In the genomic region with DNA sequence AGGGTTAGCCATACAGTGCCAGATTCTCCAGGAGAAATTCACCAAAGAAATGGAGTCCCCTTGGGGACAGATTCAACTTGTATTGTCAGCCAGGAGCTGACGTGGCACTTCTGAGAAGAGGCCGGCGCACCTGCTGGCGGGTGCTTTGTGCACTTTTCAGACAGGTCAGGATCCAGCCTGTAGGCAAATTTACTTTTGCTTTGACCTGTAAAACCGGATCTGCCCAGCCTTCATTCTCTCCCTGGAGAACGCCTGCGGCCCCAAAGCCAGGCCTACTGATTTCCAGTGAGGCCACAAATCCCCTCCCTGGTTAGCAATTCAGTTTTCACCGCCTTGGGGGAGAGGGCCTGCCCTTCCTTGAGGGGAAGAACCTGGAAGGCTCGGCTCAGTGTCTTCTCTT, we compare ENCODE assay signal across 9 cellular contexts. TPM values are rescaled to one million over a fixed set of nuclear protein-coding genes. Genes with fewer than 3 reads are reported as not detected.
DNase-seq lines count a peak whose midpoint lies in the region; ATAC-seq, FAIRE-seq and TF ChIP-seq lines count a peak whose summit lies in the region.
"Had no signal": no experiment of that assay in that cellular context is flagged by ENCODE, and none has a peak within 500 bp of the region (broad histone marks: within the 10 kb centered on the region; RNA-seq: fewer than 3 reads in every experiment).

No MANE protein-coding gene starts in this region.

- H3K4me3 ChIP-seq in mucosa of descending colon (no peak overlapping the region), GM23338 (no peak overlapping the region), lower leg skin (ENCODE audit: low read depth, poor library complexity, severe bottlenecking) (no peak overlapping the region)

- peaks cover 2% of the 10 kb centered on the region for H3K27me3 Mint-ChIP-seq in GM23338 (ENCODE audit: insufficient read depth, low read depth, poor library complexity)

- H3K4me3 Mint-ChIP-seq in GM23338: no peak overlapping the region
- H3K4me3 Mint-ChIP-seq: H9 had no signal

- H3K4me1 ChIP-seq in mucosa of descending colon (ENCODE audit: low read depth): peaks cover 17% of the 10 kb centered on the region
- H3K4me1 ChIP-seq in GM23338 (ENCODE audit: insufficient read depth): no peaks in the 10 kb centered on the region

- no peaks in the 10 kb centered on the region for H3K27me3 ChIP-seq in GM23338 (ENCODE audit: insufficient read depth)

- no peaks in the 10 kb centered on the region for H3F3A ChIP-seq in GM23338 (replicated peaks; ENCODE audit: low read depth)

- H2AFZ ChIP-seq in GM23338: no peak overlapping the region

- H3K27ac Mint-ChIP-seq in GM23338: no peak overlapping the region

- H4K20me1 ChIP-seq in GM23338 (replicated peaks; ENCODE audit: insufficient read depth): no peaks in the 10 kb centered on the region

- H3K27ac ChIP-seq in GM23338 (ENCODE audit: low read depth): no peak overlapping the region

- FAIRE-seq in GM18507 (lab: Jason Lieb, UNC): peak; percentile 90

- DNase-seq in GM18507 (ENCODE audit: extremely low spot score, insufficient read length, low read depth) (no peak), NCI-H748 (lab: John Stamatoyannopoulos, UW; ENCODE audit: unreplicated experiment) (peak; percentile 87), mucosa of descending colon (peak; percentile 81 to 85 (median 84)), GM23338 (ENCODE audit: low spot score) (no peak), lower leg skin (ENCODE audit: low spot score in 2 of 2) (no peak), inferior parietal cortex (ENCODE audit: extremely low spot score) (no peak)
- DNase-seq in activated effector memory CD4-positive, alpha-beta T cell treated with Interleukin-2 at 50 U/mL for 16 hours: no peak
- DNase-seq: H9 had no signal

- intact Hi-C loops in mucosa of descending colon (cut with DNase I, micrococcal nuclease): no loop called here
- intact Hi-C loops in lower leg skin (cut with DNase I; ENCODE audit: low total_unique reads): no loop called here

- H3K4me1 Mint-ChIP-seq in GM23338: peaks cover 3% of the 10 kb centered on the region; the same call in 2 of the 3 replicates

- no peaks in the 10 kb centered on the region for H3K9me2 ChIP-seq in GM23338 (ENCODE audit: insufficient read depth)

- TF ChIP-seq POLR2A in lower leg skin (IDR thresholded peaks at IDR 0.05): no peak

- ATAC-seq in HG02642 (IDR thresholded peaks at IDR 0.05; ENCODE audit: poor library complexity, unreplicated experiment): peak; percentile 70
- peak; percentile 76 for ATAC-seq in mucosa of descending colon
- no peak for ATAC-seq in GM23338

- WGBS in lower leg skin, 2 donors: 61% methylated on average over 9 of the region's 9 CpGs

- TF ChIP-seq CTCF in mucosa of descending colon (IDR thresholded peaks at IDR 0.05) (no peak), GM23338 (conservative IDR thresholded peaks at IDR 0.05; ENCODE audit: low read depth in 2 of 2) (no peak), lower leg skin (IDR thresholded peaks at IDR 0.05) (no peak)

- H3K9me3 Mint-ChIP-seq in GM23338: no peaks in the 10 kb centered on the region
- H3K9me3 Mint-ChIP-seq: H9 had no signal

- no peaks in the 10 kb centered on the region for H3K9me3 ChIP-seq in mucosa of descending colon

- peaks cover 3% of the 10 kb centered on the region; the same call in 1 of the 3 replicates for H3K36me3 Mint-ChIP-seq in GM23338 (ENCODE audit: low read depth)

- H3K36me3 ChIP-seq in mucosa of descending colon (ENCODE audit: low read depth) (no peaks in the 10 kb centered on the region), GM23338 (ENCODE audit: insufficient read depth) (0 out of 2 replicates have a peak, but pooled peaks cover 2% of the 10 kb centered on the region)

- no peaks in the 10 kb centered on the region for H3K79me2 ChIP-seq in GM23338 (replicated peaks; ENCODE audit: insufficient read depth)

- no peak overlapping the region for H3K4me2 ChIP-seq in GM23338

TF ChIP-seq in GM23338, 12 proteins besides CTCF, POLR2A, EP300 and RAD21:
- TF ChIP-seq POLR2AphosphoS5 (IDR thresholded peaks at IDR 0.05; ENCODE audit: low read depth) (no peak), ETS1 (IDR thresholded peaks at IDR 0.05) (no peak), NANOG (IDR thresholded peaks at IDR 0.05; ENCODE audit: borderline replicate concordance) (no peak), ZNF114 (CRISPR knock-in tag; IDR thresholded peaks at IDR 0.05) (no peak), ZNF331 (CRISPR knock-in tag; IDR thresholded peaks at IDR 0.05; ENCODE audit: low read depth) (no peak), STAT1 (IDR thresholded peaks at IDR 0.05; ENCODE audit: unreplicated experiment) (no peak)
TF ChIP-seq in GM23338: peak in this region for 0.

RNA-seq across cellular contexts. Expression of gene P2RX4, which starts 17.4 kb away (rescaled TPM):
- total RNA-seq in mucosa of descending colon (100 to 1,000 TPM in 2 of 3 donors, 10 to 100 TPM in 1; 83.6 to 194 (median 132) TPM), lower leg skin (10 to 100 TPM; 19.4 to 38.0 (median 24.2) TPM)
- total RNA-seq in GM23338 (2014; rRNA removed; shearing (Covaris generic)): 18.9 and 19.5 TPM in 2 replicates
- polyA plus RNA-seq in GM23338 (2016; fragmentation: Nextera tagmentation; extraction: Ambion mirVana): 5.6 and 5.9 TPM in 2 replicates

Comparison
In these comparisons a context has a peak if more than half of its experiments do, and no peak if none do; other contexts are left out.
1. DNase-seq: peak in NCI-H748 (single experiment) and mucosa of descending colon (3 of 3); none in GM18507 (single experiment), GM23338 (single experiment), lower leg skin (0 of 2), inferior parietal cortex (single experiment) and activated effector memory CD4-positive, alpha-beta T cell treated with Interleukin-2 at 50 U/mL for 16 hours (single experiment).